In the genomic region with DNA sequence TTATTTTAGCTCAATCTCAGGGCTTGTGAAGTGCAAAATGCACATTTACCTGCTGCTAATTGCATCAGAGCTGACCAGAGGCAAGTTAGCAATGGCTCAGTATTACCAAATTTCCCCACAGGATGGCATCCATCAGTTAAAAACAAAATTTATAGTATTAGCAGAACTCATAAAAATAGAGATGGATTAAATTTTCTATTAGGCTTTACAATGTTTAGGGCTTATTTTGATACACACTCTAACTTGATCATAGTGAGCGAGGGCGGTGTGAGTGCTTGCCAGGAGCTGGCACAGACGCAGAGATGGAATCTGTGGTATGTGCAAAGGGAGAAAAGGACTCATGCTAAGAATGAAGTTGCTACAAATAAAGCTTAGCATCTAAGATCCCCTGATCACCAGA, we compare ENCODE assay signal across 14 cellular contexts.
DNase-seq lines count a peak whose midpoint lies in the region; ATAC-seq, FAIRE-seq and TF ChIP-seq lines count a peak whose summit lies in the region.
"Had no signal": no experiment of that assay in that cellular context is flagged by ENCODE, and none has a peak within 500 bp of the region (broad histone marks: within the 10 kb centered on the region; RNA-seq: fewer than 3 reads in every experiment).

No MANE protein-coding gene starts in this region.

- no peaks in the 10 kb centered on the region for H3K9me1 ChIP-seq in keratinocyte (ENCODE audit: control insufficient read depth, extremely low read depth, insufficient read depth, low read length)

- H4K20me1 ChIP-seq in Karpas-422 (ENCODE audit: insufficient read depth, low read depth, low read length) (no peaks in the 10 kb centered on the region), keratinocyte (ENCODE audit: control insufficient read depth, extremely low read depth, insufficient read depth, low read length) (no peaks in the 10 kb centered on the region)

- H3K27ac ChIP-seq in Karpas-422 (ENCODE audit: low read length) (no peak overlapping the region), brain microvascular endothelial cell (no peak overlapping the region), keratinocyte (ENCODE audit: control insufficient read depth, insufficient read depth, low read length) (no peak overlapping the region)
- H3K27ac ChIP-seq: SJSA1 had no signal

- no peak for ATAC-seq in activated T-cell treated with anti-CD3 and anti-CD28 coated beads, Interleukin-2, amount 50 U/mL, for 4 hours
- no peak for ATAC-seq in HG02678 (IDR thresholded peaks at IDR 0.05; ENCODE audit: unreplicated experiment)
- ATAC-seq: HCT116 had no signal

- TF ChIP-seq CTCF in brain microvascular endothelial cell (IDR thresholded peaks at IDR 0.05; ENCODE audit: low read depth, low read length, missing control alignments) (peak; percentile 22), keratinocyte (optimal IDR thresholded peaks at IDR 0.05 in 1 of 3, IDR thresholded peaks at IDR 0.05 in 1 of 3, conservative IDR thresholded peaks at IDR 0.05 in 1 of 3; ENCODE audit: extremely low read depth in 1 of 3, insufficient read depth in 2 of 3, low read length in 3 of 3) (peak in 2 of 3 experiments; percentile 16 to 19), type B pancreatic cell (conservative IDR thresholded peaks at IDR 0.05) (peak; percentile 58)

- H3K4me1 ChIP-seq in Karpas-422 (ENCODE audit: low read length) (no peaks in the 10 kb centered on the region), keratinocyte (ENCODE audit: control insufficient read depth, extremely low read depth, insufficient read depth, low read length) (no peaks in the 10 kb centered on the region)
- H3K4me1 ChIP-seq: SJSA1 had no signal

- H3K9ac ChIP-seq in Karpas-422 (ENCODE audit: low read length) (no peak overlapping the region), keratinocyte (ENCODE audit: control insufficient read depth, extremely low read depth, insufficient read depth, low read length) (no peak overlapping the region)

- no peaks in the 10 kb centered on the region for H3K9me2 ChIP-seq in Karpas-422 (replicated peaks; ENCODE audit: insufficient read depth, low read length)

- H3K4me1 Mint-ChIP-seq in type B pancreatic cell (ENCODE audit: unreplicated experiment) = peaks cover 14% of the 10 kb centered on the region
- no peaks in the 10 kb centered on the region for H3K4me1 Mint-ChIP-seq in activated T-cell treated with anti-CD3 and anti-CD28 coated beads, Interleukin-2, amount 50 U/mL, for 4 hours (ENCODE audit: low read depth)

- no peak overlapping the region for H2AFZ ChIP-seq in Karpas-422 (ENCODE audit: low read length)
- no peak overlapping the region for H2AFZ ChIP-seq in keratinocyte (ENCODE audit: control insufficient read depth, low read length)

- H3K36me3 Mint-ChIP-seq in type B pancreatic cell = no peaks in the 10 kb centered on the region
- no peaks in the 10 kb centered on the region for H3K36me3 Mint-ChIP-seq in activated T-cell treated with anti-CD3 and anti-CD28 coated beads, Interleukin-2, amount 50 U/mL, for 4 hours (ENCODE audit: insufficient read depth)

- no peak overlapping the region for H3K4me2 ChIP-seq in Karpas-422 (ENCODE audit: low read depth, low read length, poor library complexity, severe bottlenecking)
- no peak overlapping the region for H3K4me2 ChIP-seq in keratinocyte (ENCODE audit: control insufficient read depth, extremely low read depth, insufficient read depth, low read depth, low read length)

- H3K27ac Mint-ChIP-seq in type B pancreatic cell = no peak overlapping the region

- H3K4me3 ChIP-seq in Karpas-422 (ENCODE audit: low read length) = no peak overlapping the region
- no peak overlapping the region for H3K4me3 ChIP-seq in brain microvascular endothelial cell (ENCODE audit: low read depth, low read length)
- H3K4me3 ChIP-seq in keratinocyte (ENCODE audit: control insufficient read depth in 2 of 3, extremely low read depth in 1 of 3, insufficient read depth in 2 of 3, low read depth in 1 of 3, low read length in 3 of 3) = no peak overlapping the region
- H3K4me3 ChIP-seq: SJSA1 had no signal

- DNase-seq in Karpas-422 = peak; percentile 45
- no peak for DNase-seq in brain microvascular endothelial cell
- DNase-seq in keratinocyte (ENCODE audit: low read depth, low spot score) = no peak
- no peak for DNase-seq in type B pancreatic cell (ENCODE audit: extremely low spot score, unreplicated experiment)
- no peak for DNase-seq in activated CD4-positive, alpha-beta T cell treated with anti-CD3 and anti-CD28 coated beads for 1 hour
- no peak for DNase-seq in activated T-cell treated with anti-CD3 and anti-CD28 coated beads, Interleukin-2, amount 50 U/mL, for 4 hours
- DNase-seq: activated CD8-positive, alpha-beta memory T cell treated with anti-CD3 and anti-CD28 coated beads for 24 hours; foreskin melanocyte; GDM1; NCI-H2171; stimulated activated CD4-positive, alpha-beta T cell treated with anti-CD3 and anti-CD28 coated beads, Interleukin-2, amount 100 ng/mL, for 48 hours had no signal

- no peak overlapping the region for H3K4me3 Mint-ChIP-seq in type B pancreatic cell
- H3K4me3 Mint-ChIP-seq in activated T-cell treated with anti-CD3 and anti-CD28 coated beads, Interleukin-2, amount 50 U/mL, for 4 hours = no peak overlapping the region

- H3K36me3 ChIP-seq in Karpas-422 (ENCODE audit: insufficient read depth, low read length) (no peaks in the 10 kb centered on the region), brain microvascular endothelial cell (replicated peaks) (no peaks in the 10 kb centered on the region), keratinocyte (ENCODE audit: control insufficient read depth in 2 of 2, extremely low read depth in 1 of 2, insufficient read depth in 2 of 2, low read length in 2 of 2) (no peaks in the 10 kb centered on the region)
- H3K36me3 ChIP-seq: SJSA1 had no signal

- no peaks in the 10 kb centered on the region for H3K9me3 Mint-ChIP-seq in type B pancreatic cell
- H3K9me3 Mint-ChIP-seq in activated T-cell treated with anti-CD3 and anti-CD28 coated beads, Interleukin-2, amount 50 U/mL, for 4 hours = no peaks in the 10 kb centered on the region

- in situ Hi-C loops in brain microvascular endothelial cell (cut with HindIII; ENCODE audit: low pct_ligation_motif_present, low sequenced_read_pairs) = no loop called here

- H3K27me3 ChIP-seq in Karpas-422 (ENCODE audit: low read length) = no peaks in the 10 kb centered on the region
- H3K27me3 ChIP-seq in brain microvascular endothelial cell (replicated peaks) = no peaks in the 10 kb centered on the region
- no peaks in the 10 kb centered on the region for H3K27me3 ChIP-seq in keratinocyte (ENCODE audit: control insufficient read depth, extremely low read depth, insufficient read depth, low read length)
- H3K27me3 ChIP-seq: SJSA1 had no signal

- H3K27me3 Mint-ChIP-seq in type B pancreatic cell = peaks cover 12% of the 10 kb centered on the region
- H3K27me3 Mint-ChIP-seq in activated T-cell treated with anti-CD3 and anti-CD28 coated beads, Interleukin-2, amount 50 U/mL, for 4 hours (ENCODE audit: low read depth) = no peaks in the 10 kb centered on the region

- H3K9me3 ChIP-seq in Karpas-422 (ENCODE audit: low read length) (no peaks in the 10 kb centered on the region), keratinocyte (ENCODE audit: control insufficient read depth, low read depth, low read length) (no peaks in the 10 kb centered on the region)
- H3K9me3 ChIP-seq: SJSA1 had no signal

- no peaks in the 10 kb centered on the region for H3K79me2 ChIP-seq in Karpas-422 (ENCODE audit: low read length)
- H3K79me2 ChIP-seq in keratinocyte (ENCODE audit: control insufficient read depth, insufficient read depth, low read length) = no peaks in the 10 kb centered on the region

- dilution Hi-C loops in keratinocyte (cut with MboI; ENCODE audit: extremely low pct_ligation_motif_present, low sequenced_read_pairs) = no loop called here

- FAIRE-seq in keratinocyte (lab: Jason Lieb, UNC) = no peak
